Comparison of ENCODE assay signal across 2 cellular contexts in the genomic region with DNA sequence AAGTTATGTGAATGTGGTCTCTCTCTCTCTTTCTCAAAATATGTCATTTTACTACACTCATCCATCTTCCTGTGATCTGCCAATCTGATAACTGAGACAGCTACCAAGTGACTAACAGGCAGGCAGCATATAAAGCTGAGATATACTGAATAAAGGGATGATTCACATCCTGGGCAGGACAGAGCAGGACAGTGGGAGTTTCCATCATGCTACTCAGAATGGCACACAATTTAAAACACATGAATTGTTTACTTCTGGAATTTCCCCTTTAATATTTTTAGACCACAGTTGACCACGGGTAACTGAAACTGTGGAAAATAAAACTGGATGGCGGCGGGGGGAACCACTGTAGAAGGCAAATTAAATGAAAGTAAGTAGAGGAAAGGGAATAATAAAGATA.
A peak's percentile ranks its signal among the peaks of the same experiment; 100 is the strongest.
TF ChIP-seq lines count a peak whose summit lies in the region.

No MANE protein-coding gene starts in this region.

TF ChIP-seq in HepG2, 621 proteins besides CTCF, POLR2A, EP300 and RAD21:
- no peak for TF ChIP-seq ZNF816 (CRISPR knock-in tag; IDR thresholded peaks at IDR 0.05; ENCODE audit: borderline replicate concordance)
- no peak for TF ChIP-seq PRDM4 (CRISPR knock-in tag; IDR thresholded peaks at IDR 0.05; ENCODE audit: borderline replicate concordance)
TF ChIP-seq in HepG2: peak in this region for 0.

TF ChIP-seq in SK-N-SH treated with all-trans-retinoic acid at 6 μM for 48 hours, 23 proteins besides CTCF, POLR2A, EP300 and RAD21:
- TF ChIP-seq ISL1 (CRISPR knock-in tag; IDR thresholded peaks at IDR 0.05) (peak; percentile 73), ZC3H10 (CRISPR knock-in tag; IDR thresholded peaks at IDR 0.05) (no peak)
